In genomic region chr2:209864716-209865295, GRCh38 we compare ENCODE assay signal across 1 cellular context.
TF ChIP-seq lines count a peak whose summit lies in the region.

No MANE protein-coding gene starts in this region.

TF ChIP-seq in H1, 55 proteins besides CTCF, POLR2A, EP300 and RAD21 (continued from another document):
- TF ChIP-seq CHD7 (IDR thresholded peaks at IDR 0.05; ENCODE audit: insufficient replicate concordance, low read length) (no peak), MAX (IDR thresholded peaks at IDR 0.05) (0 out of 2 replicates have a peak, but pooled peaks have one; percentile 23), EZH2 (IDR thresholded peaks at IDR 0.05; ENCODE audit: low read depth, low read length, severe bottlenecking) (no peak), GTF2F1 (IDR thresholded peaks at IDR 0.05; ENCODE audit: borderline replicate concordance, low read depth, low read length) (no peak), TEAD4 (IDR thresholded peaks at IDR 0.05; ENCODE audit: low read depth, low read length) (peak; percentile 54; the same call in 1 of the 2 replicates), CHD2 (IDR thresholded peaks at IDR 0.05; ENCODE audit: low read length) (no peak), KDM1A (IDR thresholded peaks at IDR 0.05; ENCODE audit: borderline replicate concordance, low read length) (no peak), ATF2 (IDR thresholded peaks at IDR 0.05; ENCODE audit: low read length) (0 out of 2 replicates have a peak, but pooled peaks have one; percentile 36), ATF3 (IDR thresholded peaks at IDR 0.05; ENCODE audit: insufficient read depth, low read depth, low read length) (no peak), CEBPB (IDR thresholded peaks at IDR 0.05; ENCODE audit: low read depth, low read length) (peak; percentile 70; the same call in 1 of the 2 replicates), SP2 (IDR thresholded peaks at IDR 0.05; ENCODE audit: low read length) (no peak), POU5F1 (IDR thresholded peaks at IDR 0.05; ENCODE audit: low read depth, low read length) (no peak), RXRA (IDR thresholded peaks at IDR 0.05; ENCODE audit: insufficient read depth, low read depth, low read length) (no peak), NANOG (IDR thresholded peaks at IDR 0.05; ENCODE audit: insufficient read depth, low read depth, low read length, poor library complexity, severe bottlenecking) (peak; percentile 92), TAF1 (IDR thresholded peaks at IDR 0.05; ENCODE audit: low read depth, low read length) (no peak), CHD1 (IDR thresholded peaks at IDR 0.05; ENCODE audit: low read depth, low read length) (no peak), RBBP5 (IDR thresholded peaks at IDR 0.05; ENCODE audit: borderline replicate concordance, low read depth, low read length) (no peak), JUN (IDR thresholded peaks at IDR 0.05; ENCODE audit: low read depth, low read length) (no peak), KDM5A (IDR thresholded peaks at IDR 0.05; ENCODE audit: low read length) (no peak), RFX5 (IDR thresholded peaks at IDR 0.05; ENCODE audit: borderline replicate concordance, low read depth, low read length) (no peak)
